In the genomic region with DNA sequence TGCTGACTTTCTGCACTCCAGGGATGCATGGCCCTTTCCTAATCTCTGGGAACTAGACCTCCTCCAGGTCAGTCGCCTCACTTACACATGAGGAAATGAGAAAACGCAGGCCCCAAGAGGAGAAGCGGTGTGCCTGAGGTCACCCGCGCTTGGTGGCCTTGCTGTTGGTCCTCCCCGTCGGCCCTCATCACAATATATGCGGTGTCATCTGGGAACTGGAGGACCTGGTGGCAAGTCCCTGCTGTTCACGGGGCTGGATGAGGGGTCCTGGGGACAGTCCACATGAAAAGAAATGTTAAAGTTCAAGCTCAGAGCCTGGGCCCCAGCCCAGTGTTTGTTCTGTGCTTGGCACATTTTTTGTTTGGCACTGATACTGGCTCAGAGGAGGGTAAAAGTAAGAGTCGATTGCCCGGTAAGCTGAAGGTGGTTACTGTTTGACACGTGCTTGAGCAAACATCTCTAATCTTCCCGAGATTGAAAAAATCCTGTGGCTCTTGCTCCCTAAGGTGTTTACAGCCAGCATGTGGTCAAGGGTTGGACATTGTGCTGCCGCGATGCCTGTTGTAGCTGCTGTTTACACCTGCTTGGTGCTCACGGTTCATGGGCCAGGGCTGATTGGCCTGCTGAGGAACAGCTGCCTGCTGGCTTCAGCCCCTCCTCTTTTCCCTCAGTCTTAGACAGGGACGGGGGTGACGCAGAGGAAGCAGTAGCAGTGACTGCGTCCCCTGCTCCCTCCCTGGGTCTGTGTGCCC, we compare ENCODE assay signal across 12 cellular contexts. TPM values are rescaled to one million over a fixed set of nuclear protein-coding genes. Genes with fewer than 3 reads are reported as not detected.
DNase-seq lines count a peak whose midpoint lies in the region; ATAC-seq and TF ChIP-seq lines count a peak whose summit lies in the region.
"Had no signal": no experiment of that assay in that cellular context is flagged by ENCODE, and none has a peak within 500 bp of the region (broad histone marks: within the 10 kb centered on the region; RNA-seq: fewer than 3 reads in every experiment).

No MANE protein-coding gene starts in this region.

- ATAC-seq in stimulated activated naive B cell treated with anti-CD40 and anti-IgM and Interleukin-4, amounts not matched to agents 10 μg/mL and 1 μg/mL and 100 μg/mL, for 72 hours (replicated peaks): peak in 1 of 2 donors; percentile 45
- ATAC-seq in HG03521 (IDR thresholded peaks at IDR 0.05; ENCODE audit: unreplicated experiment) (no peak), HG02763 (IDR thresholded peaks at IDR 0.05; ENCODE audit: unreplicated experiment) (no peak)
- ATAC-seq in activated T-cell treated with anti-CD3 and anti-CD28 coated beads, Interleukin-2, amount 50 U/mL, for 4 hours: no peak

- H3K27ac Mint-ChIP-seq in stimulated activated naive B cell treated with anti-CD40 and anti-IgM and Interleukin-4, amounts not matched to agents 10 μg/mL and 1 μg/mL and 100 μg/mL, for 72 hours: peak overlapping the region; percentile 48
- H3K27ac Mint-ChIP-seq: activated T-helper 1 cell treated with anti-CD3 and anti-CD28 coated beads, Interleukin-12 subunit alpha, Interleukin-12 subunit beta, Interleukin-2, Interleukin-4 antibody, amounts not matched to agents 30 ng/mL and 10 ng/mL and 1 ng/mL, durations not matched to agents 14 hours and 24 hours and 36 hours had no signal

- no peaks in the 10 kb centered on the region for H3K27me3 ChIP-seq in layer of hippocampus (ENCODE audit: control insufficient read depth, insufficient read depth, low read length)

- no peak for TF ChIP-seq CTCF in RWPE1 (conservative IDR thresholded peaks at IDR 0.05; ENCODE audit: low read depth)

- no peak overlapping the region for H3K4me3 Mint-ChIP-seq in stimulated activated naive B cell treated with anti-CD40 and anti-IgM and Interleukin-4, amounts not matched to agents 10 μg/mL and 1 μg/mL and 100 μg/mL, for 72 hours
- no peak overlapping the region for H3K4me3 Mint-ChIP-seq in activated T-cell treated with anti-CD3 and anti-CD28 coated beads, Interleukin-2, amount 50 U/mL, for 4 hours
- H3K4me3 Mint-ChIP-seq: activated T-helper 1 cell treated with anti-CD3 and anti-CD28 coated beads, Interleukin-12 subunit alpha, Interleukin-12 subunit beta, Interleukin-2, Interleukin-4 antibody, amounts not matched to agents 30 ng/mL and 10 ng/mL and 1 ng/mL, durations not matched to agents 14 hours and 24 hours and 36 hours; neural crest cell had no signal

- H3K27me3 Mint-ChIP-seq in stimulated activated naive B cell treated with anti-CD40 and anti-IgM and Interleukin-4, amounts not matched to agents 10 μg/mL and 1 μg/mL and 100 μg/mL, for 72 hours: no peaks in the 10 kb centered on the region
- no peaks in the 10 kb centered on the region for H3K27me3 Mint-ChIP-seq in activated T-cell treated with anti-CD3 and anti-CD28 coated beads, Interleukin-2, amount 50 U/mL, for 4 hours (ENCODE audit: low read depth)

- H3K27ac ChIP-seq in RWPE1 (peak overlapping the region; percentile 5; the same call in 1 of the 2 replicates), layer of hippocampus (ENCODE audit: low read depth, low read length) (peak overlapping the region; percentile 19)
- H3K27ac ChIP-seq: epithelial cell of prostate, SK-N-MC had no signal

- H3K9me3 Mint-ChIP-seq in stimulated activated naive B cell treated with anti-CD40 and anti-IgM and Interleukin-4, amounts not matched to agents 10 μg/mL and 1 μg/mL and 100 μg/mL, for 72 hours: peaks cover 3 to 6% of the 10 kb centered on the region in 2 donors
- H3K9me3 Mint-ChIP-seq in activated T-cell treated with anti-CD3 and anti-CD28 coated beads, Interleukin-2, amount 50 U/mL, for 4 hours: peaks cover 4% of the 10 kb centered on the region

- DNase-seq in NCI-H1436 (lab: John Stamatoyannopoulos, UW) (peak; percentile 10), NCI-H1436 treated with DMSO at 0.1 percent for 48 hours (lab: John Stamatoyannopoulos, UW) (no peak), RWPE1 (ENCODE audit: low spot score) (no peak)
- DNase-seq in stimulated activated naive B cell treated with anti-CD40 and anti-IgM and Interleukin-4, amounts not matched to agents 10 μg/mL and 1 μg/mL and 100 μg/mL, for 72 hours: no peak
- DNase-seq in activated T-cell treated with anti-CD3 and anti-CD28 coated beads, Interleukin-2, amount 50 U/mL, for 4 hours: no peak

- POLR2A ChIA-PET in RWPE1 (lab: Yijun Ruan, JAX; ENCODE audit: low non-redundant PET): no interaction called here

- H3K4me1 Mint-ChIP-seq in stimulated activated naive B cell treated with anti-CD40 and anti-IgM and Interleukin-4, amounts not matched to agents 10 μg/mL and 1 μg/mL and 100 μg/mL, for 72 hours: peaks cover 57 to 88% of the 10 kb centered on the region in 2 donors
- H3K4me1 Mint-ChIP-seq in activated T-cell treated with anti-CD3 and anti-CD28 coated beads, Interleukin-2, amount 50 U/mL, for 4 hours (ENCODE audit: low read depth): peaks cover 57% of the 10 kb centered on the region

- CTCF ChIA-PET in RWPE1 (lab: Yijun Ruan, JAX): interaction anchor here (0.7 kb wide), 1 partner anchor 601 kb away, joined by 4 read pairs; no protein-coding TSS in a partner anchor

- peaks cover 3 to 15% of the 10 kb centered on the region in 2 donors for H3K36me3 Mint-ChIP-seq in stimulated activated naive B cell treated with anti-CD40 and anti-IgM and Interleukin-4, amounts not matched to agents 10 μg/mL and 1 μg/mL and 100 μg/mL, for 72 hours
- H3K36me3 Mint-ChIP-seq in activated T-cell treated with anti-CD3 and anti-CD28 coated beads, Interleukin-2, amount 50 U/mL, for 4 hours (ENCODE audit: insufficient read depth): peaks cover 10% of the 10 kb centered on the region

RNA-seq across cellular contexts. Expression of a gene that starts 5.2 kb away (rescaled TPM):
- total RNA-seq in activated T-cell treated with anti-CD3 and anti-CD28 coated beads, Interleukin-2, amount 50 U/mL, for 4 hours: 10 to 100 TPM; 25.4 to 31.3 (median 31.0) TPM
